In the genomic region with DNA sequence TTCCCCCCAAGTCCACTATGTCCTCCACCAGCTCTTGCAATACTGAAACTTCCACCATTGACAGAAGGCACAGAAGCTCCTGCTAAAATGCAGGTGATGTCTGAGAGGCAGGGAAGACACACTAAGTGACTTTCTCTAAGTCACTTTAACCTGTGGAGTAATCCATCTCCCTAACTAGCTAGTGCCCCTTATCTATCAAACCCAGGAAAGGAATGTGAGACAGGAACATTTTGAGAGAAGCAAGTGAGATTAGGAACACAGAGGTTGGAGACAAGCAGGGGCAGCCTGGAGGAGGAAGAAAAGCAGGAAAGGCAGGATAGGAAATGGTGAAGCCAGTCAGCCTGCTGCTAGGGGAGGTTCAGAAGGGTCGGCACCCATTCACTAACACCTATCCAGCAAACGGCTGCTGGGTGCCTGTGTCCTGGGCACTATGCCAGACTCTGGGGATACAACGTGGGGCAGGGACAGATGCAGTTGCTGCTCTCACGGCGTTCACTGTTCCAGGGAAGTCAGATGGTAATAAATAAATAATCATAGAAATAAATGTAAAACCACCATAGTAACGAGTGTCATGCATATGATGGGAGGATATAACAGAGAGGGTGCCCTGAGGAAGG, we compare ENCODE assay signal across 1 cellular context.
TF ChIP-seq lines count a peak whose summit lies in the region.

No MANE protein-coding gene starts in this region.

TF ChIP-seq in HepG2, 621 proteins besides CTCF, POLR2A, EP300 and RAD21:
- TF ChIP-seq SIX1 (CRISPR knock-in tag; IDR thresholded peaks at IDR 0.05; ENCODE audit: borderline replicate concordance) (no peak), DPF2 (CRISPR knock-in tag; IDR thresholded peaks at IDR 0.05; ENCODE audit: borderline replicate concordance, low read depth) (no peak), KLF11 (CRISPR knock-in tag; IDR thresholded peaks at IDR 0.05) (no peak), ZIK1 (CRISPR knock-in tag; IDR thresholded peaks at IDR 0.05; ENCODE audit: borderline replicate concordance, low read depth) (no peak), ATAD3A (CRISPR knock-in tag; IDR thresholded peaks at IDR 0.05) (no peak), PRDM4 (CRISPR knock-in tag; IDR thresholded peaks at IDR 0.05; ENCODE audit: borderline replicate concordance) (no peak), FOSL2 (CRISPR knock-in tag; IDR thresholded peaks at IDR 0.05) (no peak), ZNF329 (CRISPR knock-in tag; IDR thresholded peaks at IDR 0.05; ENCODE audit: low read depth) (no peak), ARID2 (CRISPR knock-in tag; IDR thresholded peaks at IDR 0.05; ENCODE audit: borderline replicate concordance) (no peak), ASH2L (IDR thresholded peaks at IDR 0.05; ENCODE audit: insufficient read length, low read depth, low read length) (no peak), BRF2 (CRISPR knock-in tag; IDR thresholded peaks at IDR 0.05) (no peak), ATF7-NPFF (CRISPR knock-in tag; IDR thresholded peaks at IDR 0.05; ENCODE audit: low read depth) (no peak), TGIF2 (CRISPR knock-in tag; IDR thresholded peaks at IDR 0.05) (no peak), ZBTB1 (CRISPR knock-in tag; IDR thresholded peaks at IDR 0.05; ENCODE audit: borderline replicate concordance) (no peak)
- TF ChIP-seq, protein P1, sequence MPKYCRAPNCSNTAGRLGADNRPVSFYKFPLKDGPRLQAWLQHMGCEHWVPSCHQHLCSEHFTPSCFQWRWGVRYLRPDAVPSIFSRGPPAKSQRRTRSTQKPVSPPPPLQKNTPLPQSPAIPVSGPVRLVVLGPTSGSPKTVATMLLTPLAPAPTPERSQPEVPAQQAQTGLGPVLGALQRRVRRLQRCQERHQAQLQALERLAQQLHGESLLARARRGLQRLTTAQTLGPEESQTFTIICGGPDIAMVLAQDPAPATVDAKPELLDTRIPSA (CRISPR knock-in tag; IDR thresholded peaks at IDR 0.05; ENCODE audit: borderline replicate concordance), result no peak
